In genomic region chr14:41925409-41925808, GRCh38 we compare ENCODE assay signal across 11 cellular contexts.
A peak's percentile ranks its signal among the peaks of the same experiment; 100 is the strongest.
DNase-seq lines count a peak whose midpoint lies in the region; ATAC-seq and TF ChIP-seq lines count a peak whose summit lies in the region.
"Had no signal": no experiment of that assay in that cellular context is flagged by ENCODE, and none has a peak within 500 bp of the region (broad histone marks: within the 10 kb centered on the region; RNA-seq: fewer than 3 reads in every experiment).

No MANE protein-coding gene starts in this region.

- TF ChIP-seq CTCF in WERI-Rb-1 (IDR thresholded peaks at IDR 0.05; ENCODE audit: low read depth, low read length) = peak; percentile 41; the same call in 1 of the 2 replicates

- no peak overlapping the region for H3K4ac ChIP-seq in mesendoderm (ENCODE audit: low read depth, low read length)

- H2AK5ac ChIP-seq in mesendoderm (ENCODE audit: low read length) = no peak overlapping the region

- no peaks in the 10 kb centered on the region for H3K79me1 ChIP-seq in mesendoderm (ENCODE audit: low read length)

- H3K9me3 ChIP-seq in WERI-Rb-1 (ENCODE audit: severe bottlenecking) (no peaks in the 10 kb centered on the region), right cardiac atrium (ENCODE audit: control insufficient read depth, low read length) (no peaks in the 10 kb centered on the region)

- H3K27me3 Mint-ChIP-seq in activated naive CD4-positive, alpha-beta T cell treated with anti-CD3 and anti-CD28 coated beads, Interleukin-2, amount 10 ng/mL, durations not matched to agents 7 days and 5 days = no peaks in the 10 kb centered on the region
- H3K27me3 Mint-ChIP-seq: activated CD4-positive, alpha-beta T cell treated with anti-CD3 and anti-CD28 coated beads, Interleukin-2, amount 10 ng/mL, durations not matched to agents 7 days and 5 days had no signal

- H3K27ac Mint-ChIP-seq in activated naive CD4-positive, alpha-beta T cell treated with anti-CD3 and anti-CD28 coated beads, Interleukin-2, amount 10 ng/mL, durations not matched to agents 7 days and 5 days = no peak overlapping the region
- H3K27ac Mint-ChIP-seq: activated CD4-positive, alpha-beta T cell treated with anti-CD3 and anti-CD28 coated beads, Interleukin-2, amount 10 ng/mL, durations not matched to agents 7 days and 5 days had no signal

- H3K4me3 Mint-ChIP-seq in activated naive CD4-positive, alpha-beta T cell treated with anti-CD3 and anti-CD28 coated beads, Interleukin-2, amount 10 ng/mL, durations not matched to agents 7 days and 5 days = no peak overlapping the region
- H3K4me3 Mint-ChIP-seq: activated CD4-positive, alpha-beta T cell treated with anti-CD3 and anti-CD28 coated beads, Interleukin-2, amount 10 ng/mL, durations not matched to agents 7 days and 5 days had no signal

- H3K9ac ChIP-seq in mesendoderm (ENCODE audit: low read length) = no peak overlapping the region

- H3K9me3 Mint-ChIP-seq in activated naive CD4-positive, alpha-beta T cell treated with anti-CD3 and anti-CD28 coated beads, Interleukin-2, amount 10 ng/mL, durations not matched to agents 7 days and 5 days = no peaks in the 10 kb centered on the region
- H3K9me3 Mint-ChIP-seq: activated CD4-positive, alpha-beta T cell treated with anti-CD3 and anti-CD28 coated beads, Interleukin-2, amount 10 ng/mL, durations not matched to agents 7 days and 5 days had no signal

- no peaks in the 10 kb centered on the region for H3K27me3 ChIP-seq in WERI-Rb-1 (ENCODE audit: insufficient read depth, low read depth, severe bottlenecking)
- no peaks in the 10 kb centered on the region for H3K27me3 ChIP-seq in mesendoderm (ENCODE audit: insufficient read depth, low read length, poor library complexity)
- H3K27me3 ChIP-seq in right cardiac atrium (ENCODE audit: control insufficient read depth, insufficient read depth) = no peaks in the 10 kb centered on the region

- H3K27ac ChIP-seq in WERI-Rb-1 (no peak overlapping the region), mesendoderm (ENCODE audit: low read depth, low read length) (no peak overlapping the region), right cardiac atrium (ENCODE audit: low read length) (no peak overlapping the region)

- H3K4me1 Mint-ChIP-seq in activated naive CD4-positive, alpha-beta T cell treated with anti-CD3 and anti-CD28 coated beads, Interleukin-2, amount 10 ng/mL, durations not matched to agents 7 days and 5 days = no peaks in the 10 kb centered on the region
- H3K4me1 Mint-ChIP-seq: activated CD4-positive, alpha-beta T cell treated with anti-CD3 and anti-CD28 coated beads, Interleukin-2, amount 10 ng/mL, durations not matched to agents 7 days and 5 days had no signal

- H3K56ac ChIP-seq in mesendoderm (ENCODE audit: low read length) = no peak overlapping the region

- H3K36me3 Mint-ChIP-seq in activated naive CD4-positive, alpha-beta T cell treated with anti-CD3 and anti-CD28 coated beads, Interleukin-2, amount 10 ng/mL, durations not matched to agents 7 days and 5 days = no peaks in the 10 kb centered on the region

- in situ Hi-C loops in G401 (cut with HindIII; ENCODE audit: low sequenced_read_pairs) = no loop called here

- no peak overlapping the region for H3K4me3 ChIP-seq in WERI-Rb-1 (ENCODE audit: low read depth, low read length)
- no peak overlapping the region for H3K4me3 ChIP-seq in mesendoderm (ENCODE audit: low read length)
- H3K4me3 ChIP-seq in right cardiac atrium (ENCODE audit: low read length) = no peak overlapping the region

- H3K79me2 ChIP-seq in mesendoderm (ENCODE audit: control insufficient read depth, insufficient read depth, low read length) = no peaks in the 10 kb centered on the region

- no peak overlapping the region for H4K5ac ChIP-seq in mesendoderm (ENCODE audit: low read length)

- no peak overlapping the region for H3K23ac ChIP-seq in mesendoderm (ENCODE audit: low read length)

- no peak overlapping the region for H2BK120ac ChIP-seq in mesendoderm (ENCODE audit: low read depth, low read length)

- no peak overlapping the region for H2BK5ac ChIP-seq in mesendoderm (ENCODE audit: low read length)

- H3K4me2 ChIP-seq in mesendoderm (ENCODE audit: low read length) = no peak overlapping the region

- H3K4me1 ChIP-seq in mesendoderm (ENCODE audit: control insufficient read depth, low read depth, low read length) (no peaks in the 10 kb centered on the region), right cardiac atrium (ENCODE audit: control insufficient read depth, insufficient read depth, low read length) (no peaks in the 10 kb centered on the region)

- WGBS in mesendoderm (ENCODE audit: extremely low coverage, insufficient coverage, low lambda C conversion rate) = no CpG with 5 or more reads among the region's 2 CpGs
- WGBS in right cardiac atrium = 23% methylated on average over 2 of the region's 2 CpGs

- H3K36me3 ChIP-seq in WERI-Rb-1 = no peaks in the 10 kb centered on the region
- H3K36me3 ChIP-seq in mesendoderm (ENCODE audit: control insufficient read depth, insufficient read depth, low read length) = no peaks in the 10 kb centered on the region

- no peak overlapping the region for H3K18ac ChIP-seq in mesendoderm (ENCODE audit: low read length)

- DNase-seq in G401 (ENCODE audit: low spot score) (peak; percentile 20), NCI-H146 (lab: John Stamatoyannopoulos, UW) (peak; percentile 38), WERI-Rb-1 (peak; percentile 41), mesendoderm (peak; percentile 37), ureter (ENCODE audit: low spot score) (no peak), right cardiac atrium (no peak)
- DNase-seq in stimulated activated CD4-positive, alpha-beta T cell treated with anti-CD3 and anti-CD28 coated beads, Interleukin-2, amount 100 ng/mL, for 24 hours = no peak
- no peak for DNase-seq in activated naive CD4-positive, alpha-beta T cell treated with anti-CD3 and anti-CD28 coated beads, Interleukin-2, amount 10 ng/mL, durations not matched to agents 7 days and 5 days
- DNase-seq: activated CD4-positive, alpha-beta T cell treated with anti-CD3 and anti-CD28 coated beads, Interleukin-2, amount 10 ng/mL, durations not matched to agents 7 days and 5 days; islet precursor cell; NCI-H1048 had no signal

- no peak for ATAC-seq in right cardiac atrium

- CTCF ChIA-PET in activated naive CD4-positive, alpha-beta T cell treated with anti-CD3 and anti-CD28 coated beads, Interleukin-2, amount 10 ng/mL, durations not matched to agents 7 days and 5 days (lab: Charles Lee) = no interaction called here

- intact Hi-C loops in right cardiac atrium (cut with DNase I) = no loop called here

- no peak overlapping the region for H2BK15ac ChIP-seq in mesendoderm (replicated peaks; ENCODE audit: low read depth)

- no peak overlapping the region for H4K8ac ChIP-seq in mesendoderm (ENCODE audit: low read depth, low read length)

Comparison
In these comparisons a context has a peak if more than half of its experiments do, and no peak if none do; other contexts are left out.
1. DNase-seq: peak in G401 (single experiment), NCI-H146 (single experiment), WERI-Rb-1 (single experiment) and mesendoderm (single experiment); none in ureter (single experiment), right cardiac atrium (0 of 3), stimulated activated CD4-positive, alpha-beta T cell treated with anti-CD3 and anti-CD28 coated beads, Interleukin-2, amount 100 ng/mL, for 24 hours (0 of 2) and activated naive CD4-positive, alpha-beta T cell treated with anti-CD3 and anti-CD28 coated beads, Interleukin-2, amount 10 ng/mL, durations not matched to agents 7 days and 5 days (single experiment).